Comparison of ENCODE assay signal across 11 cellular contexts in genomic region chr11:59666969-59667368, GRCh38. TPM values are rescaled to one million over a fixed set of nuclear protein-coding genes. Genes with fewer than 3 reads are reported as not detected.
DNase-seq lines count a peak whose midpoint lies in the region; ATAC-seq and TF ChIP-seq lines count a peak whose summit lies in the region.
"Had no signal": no experiment of that assay in that cellular context is flagged by ENCODE, and none has a peak within 500 bp of the region (broad histone marks: within the 10 kb centered on the region; RNA-seq: fewer than 3 reads in every experiment).

No MANE protein-coding gene starts in this region.

- no peak overlapping the region for H2BK5ac ChIP-seq in mesendoderm (ENCODE audit: low read length)

- no peak overlapping the region for H2BK15ac ChIP-seq in mesendoderm (replicated peaks; ENCODE audit: low read depth)

- no peak overlapping the region for H3K9ac ChIP-seq in MM.1S (ENCODE audit: low read length)
- H3K9ac ChIP-seq in mesendoderm (ENCODE audit: low read length), result no peak overlapping the region

- no peak overlapping the region for H3K56ac ChIP-seq in mesendoderm (ENCODE audit: low read length)

- H3K9me2 ChIP-seq in MM.1S (replicated peaks; ENCODE audit: insufficient read depth, low read length), result no peaks in the 10 kb centered on the region

- 100% methylated on average over 1 of the region's 1 CpG for whole genome bisulfite sequencing in mesendoderm (ENCODE audit: extremely low coverage, insufficient coverage, low lambda C conversion rate)

- DNase-seq in CD14-positive monocyte (ENCODE audit: low spot score), result no peak
- no peak for DNase-seq in MM.1S
- no peak for DNase-seq in brain microvascular endothelial cell
- DNase-seq in natural killer cell, result no peak
- DNase-seq in mesendoderm, result no peak
- DNase-seq in 8988T, result no peak
- no peak for DNase-seq in WERI-Rb-1
- DNase-seq: dermis blood vessel endothelial cell, NCI-H1092 had no signal

- intact Hi-C loops in CD14-positive monocyte (cut with micrococcal nuclease), result loop anchor here (5.0 to 10.0 kb wide), 5 partner anchors 50 to 455 kb away; partner anchors contain the start of genes STX3 (in 2 of the 2), MPEG1 (in 1 of the 2), MRPL16 (in 1 of the 2) and OSBP (in 1 of the 2)
- intact Hi-C loops in natural killer cell (cut with micrococcal nuclease), result no loop called here

- H4K8ac ChIP-seq in mesendoderm (ENCODE audit: low read depth, low read length), result no peak overlapping the region

- ATAC-seq in natural killer cell (no peak), GM19452 (IDR thresholded peaks at IDR 0.05; ENCODE audit: unreplicated experiment) (no peak)

- H3K4me2 ChIP-seq in MM.1S (ENCODE audit: low read depth, low read length) (peak overlapping the region; percentile 89; the same call in 1 of the 2 replicates), mesendoderm (ENCODE audit: low read length) (no peak overlapping the region)

- no peak overlapping the region for H3K18ac ChIP-seq in mesendoderm (ENCODE audit: low read length)

- H3K27ac ChIP-seq in MM.1S (ENCODE audit: low read length) (no peak overlapping the region), brain microvascular endothelial cell (peak overlapping the region; percentile 6), mesendoderm (ENCODE audit: low read depth, low read length) (no peak overlapping the region), WERI-Rb-1 (no peak overlapping the region)

- H3K27me3 ChIP-seq in MM.1S (replicated peaks; ENCODE audit: insufficient read depth, low read length), result no peaks in the 10 kb centered on the region
- no peaks in the 10 kb centered on the region for H3K27me3 ChIP-seq in brain microvascular endothelial cell (replicated peaks)
- no peaks in the 10 kb centered on the region for H3K27me3 ChIP-seq in mesendoderm (ENCODE audit: insufficient read depth, low read length, poor library complexity)
- H3K27me3 ChIP-seq in WERI-Rb-1 (ENCODE audit: insufficient read depth, low read depth, severe bottlenecking), result no peaks in the 10 kb centered on the region

- peaks cover 26 to 41% of the 10 kb centered on the region in 2 donors for H3K36me3 Mint-ChIP-seq in CD14-positive monocyte
- H3K36me3 Mint-ChIP-seq in natural killer cell, result no peaks in the 10 kb centered on the region

- H3K4me3 ChIP-seq in MM.1S (ENCODE audit: low read length) (no peak overlapping the region), brain microvascular endothelial cell (ENCODE audit: low read depth, low read length) (no peak overlapping the region), mesendoderm (ENCODE audit: low read length) (no peak overlapping the region), WERI-Rb-1 (ENCODE audit: low read depth, low read length) (no peak overlapping the region)

- H3K27ac Mint-ChIP-seq in CD14-positive monocyte (peak overlapping the region; percentile 93 to 100 (median 96)), natural killer cell (peak overlapping the region; percentile 98 to 100)

- H3K4me3 Mint-ChIP-seq in CD14-positive monocyte (peak overlapping the region in 1 of 2 donors; percentile 92), natural killer cell (peak overlapping the region; percentile 1)

- no peak overlapping the region for H2AK5ac ChIP-seq in mesendoderm (ENCODE audit: low read length)

- in situ Hi-C loops in brain microvascular endothelial cell (cut with HindIII; ENCODE audit: low pct_ligation_motif_present, low sequenced_read_pairs), result no loop called here

- no peaks in the 10 kb centered on the region for H3K9me3 ChIP-seq in MM.1S (replicated peaks; ENCODE audit: insufficient read depth, low read length)
- H3K9me3 ChIP-seq in WERI-Rb-1 (ENCODE audit: severe bottlenecking), result peaks cover 3% of the 10 kb centered on the region

- H3K9me3 Mint-ChIP-seq in CD14-positive monocyte (no peaks in the 10 kb centered on the region), natural killer cell (no peaks in the 10 kb centered on the region)

- no peaks in the 10 kb centered on the region for H3F3A ChIP-seq in MM.1S (ENCODE audit: insufficient read depth, low read length)

- H3K79me1 ChIP-seq in mesendoderm (ENCODE audit: low read length), result peaks cover 4% of the 10 kb centered on the region

- no peaks in the 10 kb centered on the region for H4K20me1 ChIP-seq in MM.1S (ENCODE audit: insufficient read depth, low read length)

- H3K36me3 ChIP-seq in MM.1S (replicated peaks; ENCODE audit: insufficient read depth, low read length) (peaks cover 7% of the 10 kb centered on the region; the same call in 1 of the 2 replicates), brain microvascular endothelial cell (replicated peaks) (peaks cover 34% of the 10 kb centered on the region), mesendoderm (ENCODE audit: control insufficient read depth, insufficient read depth, low read length) (no peaks in the 10 kb centered on the region), WERI-Rb-1 (peaks cover 51% of the 10 kb centered on the region)

- peaks cover 62% of the 10 kb centered on the region for H3K79me2 ChIP-seq in MM.1S (ENCODE audit: low read length)
- peaks cover 6% of the 10 kb centered on the region for H3K79me2 ChIP-seq in mesendoderm (ENCODE audit: control insufficient read depth, insufficient read depth, low read length)

- H3K4me1 ChIP-seq in MM.1S (ENCODE audit: low read length) (peaks cover 20% of the 10 kb centered on the region), mesendoderm (ENCODE audit: control insufficient read depth, low read depth, low read length) (peaks cover 2% of the 10 kb centered on the region)

- H3K23ac ChIP-seq in mesendoderm (ENCODE audit: low read length), result no peak overlapping the region

- no peak overlapping the region for H2BK120ac ChIP-seq in mesendoderm (ENCODE audit: low read depth, low read length)

- H3K4ac ChIP-seq in mesendoderm (ENCODE audit: low read depth, low read length), result no peak overlapping the region

- no peak overlapping the region for H2AFZ ChIP-seq in MM.1S (ENCODE audit: low read length)

- no peak for TF ChIP-seq CTCF in CD14-positive monocyte (IDR thresholded peaks at IDR 0.05)
- TF ChIP-seq CTCF in MM.1S (IDR thresholded peaks at IDR 0.05; ENCODE audit: low read length), result no peak
- TF ChIP-seq CTCF in brain microvascular endothelial cell (IDR thresholded peaks at IDR 0.05; ENCODE audit: low read depth, low read length, missing control alignments), result no peak
- no peak for TF ChIP-seq CTCF in natural killer cell (IDR thresholded peaks at IDR 0.05)
- no peak for TF ChIP-seq CTCF in WERI-Rb-1 (IDR thresholded peaks at IDR 0.05; ENCODE audit: low read depth, low read length)

- H3K27me3 Mint-ChIP-seq in CD14-positive monocyte (ENCODE audit: low read depth in 3 of 3), result no peaks in the 10 kb centered on the region
- H3K27me3 Mint-ChIP-seq in natural killer cell (ENCODE audit: low read depth in 2 of 2), result no peaks in the 10 kb centered on the region

- no peak overlapping the region for H4K5ac ChIP-seq in mesendoderm (ENCODE audit: low read length)

- H3K4me1 Mint-ChIP-seq in CD14-positive monocyte, result peaks cover 36% of the 10 kb centered on the region
- peaks cover 29 to 35% of the 10 kb centered on the region in 2 donors for H3K4me1 Mint-ChIP-seq in natural killer cell

RNA-seq across cellular contexts. Expression of gene PATL1, which starts 1.9 kb away (rescaled TPM):
- polyA plus RNA-seq in CD14-positive monocyte, result 1 to 10 TPM; 4.1 to 5.1 TPM
- 10 to 100 TPM; 56.8 to 69.4 (median 58.1) TPM for total RNA-seq in natural killer cell
- 33.0 TPM for polyA plus RNA-seq in mesendoderm (2013, experiment 1 of 2)
- 32.9 TPM for polyA plus RNA-seq in mesendoderm (2013, experiment 2 of 2)

RNA-seq across cellular contexts. Expression of gene OR10V1, which starts 46.7 kb away (rescaled TPM):
- not detected for polyA plus RNA-seq in CD14-positive monocyte
- total RNA-seq in natural killer cell, result not detected
- not detected for polyA plus RNA-seq in mesendoderm (2013, experiment 1 of 2)
- polyA plus RNA-seq in mesendoderm (2013, experiment 2 of 2), result not detected
- total RNA-seq: dermis blood vessel endothelial cell, mononuclear cell had no signal

RNA-seq across cellular contexts. Expression of gene OSBP, which starts 51.4 kb away (rescaled TPM):
- polyA plus RNA-seq in CD14-positive monocyte, result 10 to 100 TPM in 1 of 2 donors, 1 to 10 TPM in 1; 9.8 to 11.9 TPM
- total RNA-seq in natural killer cell, result 10 to 100 TPM; 40.5 to 58.5 (median 51.3) TPM
- 21.5 TPM for polyA plus RNA-seq in mesendoderm (2013, experiment 1 of 2)
- polyA plus RNA-seq in mesendoderm (2013, experiment 2 of 2), result 21.1 TPM
